Comparison of ENCODE assay signal across 8 cellular contexts in the genomic region with DNA sequence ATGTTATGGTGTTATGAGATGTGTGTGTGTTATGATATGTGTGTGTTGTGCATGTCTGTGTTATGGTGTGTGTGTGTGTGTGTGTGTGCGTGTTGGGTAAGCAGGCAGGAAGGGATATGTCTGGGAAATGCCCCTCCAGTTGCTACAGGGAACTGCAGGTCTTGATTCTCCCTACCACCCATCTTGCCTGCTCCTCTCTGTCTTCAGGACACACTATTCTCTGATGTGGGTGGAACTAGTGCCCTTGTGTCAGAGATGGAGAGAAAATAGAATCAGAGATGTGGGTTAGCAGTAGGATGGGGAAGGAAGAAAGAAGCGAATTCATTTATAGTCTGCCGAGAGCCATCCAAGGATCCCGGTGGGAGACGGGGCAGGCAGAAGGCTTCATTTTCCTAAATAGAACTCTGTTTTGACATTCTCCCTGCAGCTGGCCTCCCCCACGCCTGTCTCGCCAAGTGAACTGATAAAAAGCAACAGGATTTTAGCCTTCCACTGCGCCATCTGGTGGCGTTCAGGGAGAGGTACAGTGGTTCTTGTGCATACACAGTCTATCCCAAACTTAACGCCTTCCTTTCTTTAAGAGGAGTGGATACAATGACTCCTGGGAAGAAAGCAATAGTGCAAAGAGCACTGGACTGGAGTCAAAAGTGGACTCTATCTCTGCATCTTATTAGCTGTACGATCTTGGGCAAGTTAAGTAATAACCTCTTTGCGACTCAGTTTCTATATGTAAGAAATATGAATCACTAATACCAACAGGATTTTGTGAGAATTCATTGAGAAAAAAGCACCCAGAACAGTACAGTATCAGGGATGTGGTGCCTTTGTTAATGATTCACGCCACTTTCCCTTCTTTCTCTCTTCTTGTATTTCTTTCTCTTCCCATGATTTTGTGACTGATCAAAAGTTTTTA. TPM values are rescaled to one million over a fixed set of nuclear protein-coding genes. Genes with fewer than 3 reads are reported as not detected.
A peak's percentile ranks its signal among the peaks of the same experiment; 100 is the strongest.
DNase-seq lines count a peak whose midpoint lies in the region; ATAC-seq and TF ChIP-seq lines count a peak whose summit lies in the region.

No MANE protein-coding gene starts in this region.

- peak; percentile 95 for TF ChIP-seq CTCF in neutrophil (IDR thresholded peaks at IDR 0.05)
- TF ChIP-seq CTCF in thyroid gland (IDR thresholded peaks at IDR 0.05): peak; percentile 78 to 91 (median 83)

- no peak overlapping the region for H3K27ac Mint-ChIP-seq in activated T-cell treated with anti-CD3 and anti-CD28 coated beads, Interleukin-2, amount 50 U/mL, for 72 hours

- no peak for TF ChIP-seq POLR2A in thyroid gland (IDR thresholded peaks at IDR 0.05)

- no peak overlapping the region for H3K4me3 Mint-ChIP-seq in activated T-cell treated with anti-CD3 and anti-CD28 coated beads, Interleukin-2, amount 50 U/mL, for 72 hours

- no peaks in the 10 kb centered on the region for H3K27me3 Mint-ChIP-seq in activated T-cell treated with anti-CD3 and anti-CD28 coated beads, Interleukin-2, amount 50 U/mL, for 72 hours (ENCODE audit: low read depth)

- peaks cover 16% of the 10 kb centered on the region for H3K4me1 Mint-ChIP-seq in activated T-cell treated with anti-CD3 and anti-CD28 coated beads, Interleukin-2, amount 50 U/mL, for 72 hours (ENCODE audit: low read depth)

- ATAC-seq in GM21526 (IDR thresholded peaks at IDR 0.05; ENCODE audit: low FRiP score, unreplicated experiment): peak; percentile 87
- ATAC-seq in activated T-cell treated with anti-CD3 and anti-CD28 coated beads, Interleukin-2, amount 50 U/mL, for 72 hours (replicated peaks in 1 of 2): peak; percentile 77 to 80

- peaks cover 11 to 15% of the 10 kb centered on the region in 2 experiments for H3K4me1 ChIP-seq in neutrophil (ENCODE audit: control insufficient read depth in 1 of 2, insufficient read depth in 1 of 2, low read depth in 1 of 2, low read length in 1 of 2)
- H3K4me1 ChIP-seq in thyroid gland: peaks cover under 1 to 5% of the 10 kb centered on the region in 2 donors

- no peaks in the 10 kb centered on the region for H3K36me3 ChIP-seq in neutrophil
- no peaks in the 10 kb centered on the region for H3K36me3 ChIP-seq in thyroid gland

- peak; percentile 41 for DNase-seq in DMS153 (lab: John Stamatoyannopoulos, UW)
- peak; percentile 83 to 87 for DNase-seq in Kasumi-1 (lab: John Stamatoyannopoulos, UW)
- DNase-seq in RPMI7951 (ENCODE audit: low read depth): peak; percentile 66
- DNase-seq in activated T-cell treated with anti-CD3 and anti-CD28 coated beads, Interleukin-2, amount 50 U/mL, for 72 hours: peak; percentile 66
- DNase-seq in fibroblast of peridontal ligament (ENCODE audit: extremely low read depth): peak; percentile 90
- peak; percentile 81 to 85 for DNase-seq in thyroid gland

- H3K4me3 ChIP-seq in neutrophil (ENCODE audit: low read depth in 1 of 2, low read length in 1 of 2) (no peak overlapping the region), thyroid gland (replicated peaks in 1 of 3) (no peak overlapping the region)

- H3K9me3 Mint-ChIP-seq in activated T-cell treated with anti-CD3 and anti-CD28 coated beads, Interleukin-2, amount 50 U/mL, for 72 hours: no peaks in the 10 kb centered on the region

- no peak overlapping the region for H3K27ac ChIP-seq in neutrophil
- H3K27ac ChIP-seq in thyroid gland: no peak overlapping the region

- H3K36me3 Mint-ChIP-seq in activated T-cell treated with anti-CD3 and anti-CD28 coated beads, Interleukin-2, amount 50 U/mL, for 72 hours (ENCODE audit: insufficient read depth in 2 of 2): no peaks in the 10 kb centered on the region

- 12 to 18% methylated on average over 13 of the region's 13 CpGs for WGBS in thyroid gland, 2 donors

- intact Hi-C loops in thyroid gland (cut with DNase I): loop anchor here (5.0 kb wide), 2 partner anchors 44 to 154 kb away; no protein-coding TSS in a partner anchor

- no peaks in the 10 kb centered on the region for H3K27me3 ChIP-seq in neutrophil
- no peaks in the 10 kb centered on the region for H3K27me3 ChIP-seq in thyroid gland

- H3K9me3 ChIP-seq in neutrophil (no peaks in the 10 kb centered on the region), thyroid gland (no peaks in the 10 kb centered on the region)

RNA-seq across cellular contexts. Expression of gene MGST2, which starts 14.1 kb away (rescaled TPM):
- total RNA-seq in RPMI7951 (2014; rRNA removed; shearing (Covaris generic)): 8.5 and 11.5 TPM in 2 replicates
- 10 to 100 TPM in 1 of 2 donors, 1 to 10 TPM in 1; 8.2 to 17.6 TPM for total RNA-seq in activated T-cell treated with anti-CD3 and anti-CD28 coated beads, Interleukin-2, amount 50 U/mL, for 72 hours
- total RNA-seq in thyroid gland: 100 to 1,000 TPM in 1 of 4 donors, 10 to 100 TPM in 3; 34.0 to 117 (median 78.7) TPM
